Comparison of ENCODE assay signal across 13 cellular contexts in the genomic region with DNA sequence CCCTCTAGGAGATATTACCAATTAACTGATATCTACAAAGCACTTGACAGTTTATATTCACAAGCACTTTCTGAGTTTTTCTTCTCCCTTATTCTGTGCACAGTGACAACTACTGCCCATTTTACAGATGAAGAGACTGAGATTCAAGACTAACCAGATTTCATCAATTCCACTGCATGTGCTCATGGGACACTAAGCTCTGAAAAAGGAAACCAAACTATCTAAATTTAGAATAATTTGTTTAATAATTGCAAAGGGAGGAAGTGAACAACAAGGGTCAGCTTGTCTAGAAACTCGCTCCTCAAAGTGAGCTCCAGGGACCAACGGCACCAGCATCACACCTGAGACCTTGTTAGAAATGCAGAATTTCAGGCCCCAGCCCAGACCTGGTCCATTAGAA. TPM values are rescaled to one million over a fixed set of nuclear protein-coding genes. Genes with fewer than 3 reads are reported as not detected.
DNase-seq lines count a peak whose midpoint lies in the region; ATAC-seq and TF ChIP-seq lines count a peak whose summit lies in the region.
"Had no signal": no experiment of that assay in that cellular context is flagged by ENCODE, and none has a peak within 500 bp of the region (broad histone marks: within the 10 kb centered on the region; RNA-seq: fewer than 3 reads in every experiment).

No MANE protein-coding gene starts in this region.

- H3K4me2 ChIP-seq in OCI-LY7 (ENCODE audit: low read length) = peak overlapping the region; percentile 6; the same call in 1 of the 2 replicates

- ATAC-seq in GM18907 (IDR thresholded peaks at IDR 0.05; ENCODE audit: unreplicated experiment) (peak; percentile 88), GM21447 (IDR thresholded peaks at IDR 0.05; ENCODE audit: unreplicated experiment) (peak; percentile 90), HG03064 (IDR thresholded peaks at IDR 0.05; ENCODE audit: low read depth, unreplicated experiment) (peak; percentile 73)

- CTCF ChIA-PET in OCI-LY7 (lab: Charles Lee; ENCODE audit: unreplicated experiment) = no interaction called here

- H3K27ac ChIP-seq in OCI-LY7 (ENCODE audit: low read depth, low read length, poor library complexity, severe bottlenecking) = no peak overlapping the region

- intact Hi-C loops in OCI-LY7 (cut with micrococcal nuclease; ENCODE audit: unreplicated experiment) = no loop called here

- no peaks in the 10 kb centered on the region for H3K9me3 ChIP-seq in OCI-LY7 (ENCODE audit: low read length)

- no peaks in the 10 kb centered on the region for H4K20me1 ChIP-seq in OCI-LY7 (ENCODE audit: insufficient read depth, low read length)

- no peak overlapping the region for H3K4me3 ChIP-seq in OCI-LY7 (ENCODE audit: low read depth, low read length, poor library complexity, severe bottlenecking)

- BruUV-seq in OCI-LY7 (replicated peaks; lab: Mats Ljungman, UMichigan) = no TSS peak

- H3K79me2 ChIP-seq in OCI-LY7 (ENCODE audit: insufficient read depth, low read depth, low read length) = no peaks in the 10 kb centered on the region

- no peak overlapping the region for H2AFZ ChIP-seq in OCI-LY7 (ENCODE audit: low read length)

- no peaks in the 10 kb centered on the region for H3K9me2 ChIP-seq in OCI-LY7 (ENCODE audit: insufficient read depth, low read length)

- no peak for TF ChIP-seq CTCF in OCI-LY7 (conservative IDR thresholded peaks at IDR 0.05; ENCODE audit: low read length)

- peak; percentile 4 for DNase-seq in OCI-LY7 (ENCODE audit: low spot score)
- no peak for DNase-seq in DMS 273 (lab: John Stamatoyannopoulos, UW; ENCODE audit: unreplicated experiment)
- DNase-seq in HUDEP-2 (lab: John Stamatoyannopoulos, UW; ENCODE audit: unreplicated experiment in 76 of 76) = no peak
- DNase-seq in SHP77 (lab: John Stamatoyannopoulos, UW) = no peak
- DNase-seq in mesenteric fat pad (ENCODE audit: low spot score) = no peak
- DNase-seq: cerebellar nuclear complex, EL, IMR-90, NCI-H1417, NCI-H446 had no signal

- peaks cover 5% of the 10 kb centered on the region for H3K4me1 ChIP-seq in OCI-LY7 (ENCODE audit: insufficient read depth, low read length, poor library complexity, severe bottlenecking)

- POLR2A ChIA-PET in OCI-LY7 (lab: Charles Lee) = no interaction called here

- no peaks in the 10 kb centered on the region for H3K36me3 ChIP-seq in OCI-LY7 (ENCODE audit: insufficient read depth, low read length)

RNA-seq across cellular contexts. Expression of a gene that starts 50.8 kb away (rescaled TPM):
- 8.5 and 12.4 TPM in 2 replicates for total RNA-seq in OCI-LY7 (2014; rRNA removed; shearing (Covaris generic))
- 13.9 and 15.3 TPM in 2 replicates for total RNA-seq in OCI-LY7 (2022)
- total RNA-seq in mesenteric fat pad = 19.7 TPM
